14 cellular contexts compared by ENCODE assay signal in the genomic region with DNA sequence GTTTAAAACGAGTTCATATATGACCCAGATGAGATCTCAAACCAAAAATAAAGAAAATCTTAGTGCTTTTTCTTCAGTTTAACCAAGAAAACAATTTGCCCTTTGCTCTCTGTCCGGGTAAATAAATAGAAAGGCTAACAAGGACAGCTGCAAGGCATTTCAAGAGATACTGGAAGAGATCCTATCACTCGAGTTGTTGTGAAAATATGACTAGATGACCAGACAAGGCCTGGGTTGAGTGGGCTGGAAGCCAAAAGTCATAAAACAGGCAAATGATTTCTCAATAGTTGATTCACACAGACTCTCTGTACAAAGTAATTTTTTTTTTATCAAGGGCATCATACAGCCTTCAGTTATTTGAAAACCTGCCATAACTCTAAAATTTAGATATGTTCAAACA. TPM values are rescaled to one million over a fixed set of nuclear protein-coding genes. Genes with fewer than 3 reads are reported as not detected.
DNase-seq lines count a peak whose midpoint lies in the region; ATAC-seq and TF ChIP-seq lines count a peak whose summit lies in the region.
"Had no signal": no experiment of that assay in that cellular context is flagged by ENCODE, and none has a peak within 500 bp of the region (broad histone marks: within the 10 kb centered on the region; RNA-seq: fewer than 3 reads in every experiment).

No MANE protein-coding gene starts in this region.

- H3K36me3 ChIP-seq in colonic mucosa (no peaks in the 10 kb centered on the region), endodermal cell (ENCODE audit: control insufficient read depth, insufficient read depth, low read length) (no peaks in the 10 kb centered on the region)
- H3K36me3 ChIP-seq: esophagus muscularis mucosa had no signal

- H3K4me3 ChIP-seq in colonic mucosa (no peak overlapping the region), endodermal cell (ENCODE audit: low read length) (no peak overlapping the region)
- H3K4me3 ChIP-seq: esophagus muscularis mucosa had no signal

- H3K36me3 Mint-ChIP-seq in activated CD8-positive, alpha-beta T cell treated with anti-CD3 and anti-CD28 coated beads for 36 hours (ENCODE audit: low read depth), result no peaks in the 10 kb centered on the region
- H3K36me3 Mint-ChIP-seq in endodermal cell (ENCODE audit: low read depth), result no peaks in the 10 kb centered on the region
- H3K36me3 Mint-ChIP-seq: CD4-positive, alpha-beta memory T cell had no signal

- H3K27ac ChIP-seq in colonic mucosa (no peak overlapping the region), endodermal cell (ENCODE audit: low read depth, low read length) (no peak overlapping the region)
- H3K27ac ChIP-seq: esophagus muscularis mucosa had no signal

- no peaks in the 10 kb centered on the region for H3K4me1 Mint-ChIP-seq in activated CD8-positive, alpha-beta T cell treated with anti-CD3 and anti-CD28 coated beads for 36 hours (ENCODE audit: low read depth)
- no peaks in the 10 kb centered on the region for H3K4me1 Mint-ChIP-seq in endodermal cell
- H3K4me1 Mint-ChIP-seq: CD4-positive, alpha-beta memory T cell had no signal

- H3K9ac ChIP-seq in colonic mucosa (ENCODE audit: low read depth in 2 of 2, low read length in 2 of 2) (no peak overlapping the region), endodermal cell (ENCODE audit: extremely low read depth, low read length, poor library complexity, severe bottlenecking) (no peak overlapping the region)

- H3K4me1 ChIP-seq in colonic mucosa (no peaks in the 10 kb centered on the region), endodermal cell (ENCODE audit: control insufficient read depth, insufficient read depth, low read length) (no peaks in the 10 kb centered on the region)
- H3K4me1 ChIP-seq: esophagus muscularis mucosa had no signal

- DNase-seq in GOT3 (lab: John Stamatoyannopoulos, UW) (peak; percentile 78), NCI-H226 (peak; percentile 10), colonic mucosa (peak; percentile 31), renal cortical epithelial cell (ENCODE audit: low read depth) (peak; percentile 83), endodermal cell (no peak)
- DNase-seq in activated CD8-positive, alpha-beta T cell treated with anti-CD3 and anti-CD28 coated beads for 36 hours, result no peak
- DNase-seq: activated CD8-positive, alpha-beta memory T cell treated with anti-CD3 and anti-CD28 coated beads for 24 hours; amniotic stem cell; CD4-positive, alpha-beta memory T cell; NCI-H524 treated with DMSO at 0.1 percent for 48 hours had no signal

- POLR2A ChIA-PET in activated CD8-positive, alpha-beta T cell treated with anti-CD3 and anti-CD28 coated beads for 36 hours (lab: Charles Lee), result no interaction called here

- no peak overlapping the region for H3K4me3 Mint-ChIP-seq in activated CD8-positive, alpha-beta T cell treated with anti-CD3 and anti-CD28 coated beads for 36 hours
- H3K4me3 Mint-ChIP-seq in endodermal cell, result no peak overlapping the region
- H3K4me3 Mint-ChIP-seq: CD4-positive, alpha-beta memory T cell had no signal

- H3K9me3 ChIP-seq in colonic mucosa (no peaks in the 10 kb centered on the region), endodermal cell (ENCODE audit: control insufficient read depth, low read length) (no peaks in the 10 kb centered on the region)
- H3K9me3 ChIP-seq: esophagus muscularis mucosa had no signal

- H3K27me3 ChIP-seq in colonic mucosa, result no peaks in the 10 kb centered on the region
- peaks cover 9% of the 10 kb centered on the region for H3K27me3 ChIP-seq in endodermal cell (ENCODE audit: control insufficient read depth, insufficient read depth, low read length, poor library complexity, severe bottlenecking)
- H3K27me3 ChIP-seq: esophagus muscularis mucosa had no signal

- ATAC-seq in activated CD8-positive, alpha-beta T cell treated with anti-CD3 and anti-CD28 coated beads for 36 hours, result no peak
- ATAC-seq in GM21717 (IDR thresholded peaks at IDR 0.05; ENCODE audit: unreplicated experiment) (no peak), HG02884 (IDR thresholded peaks at IDR 0.05; ENCODE audit: unreplicated experiment) (no peak)

- H3K27me3 Mint-ChIP-seq in activated CD8-positive, alpha-beta T cell treated with anti-CD3 and anti-CD28 coated beads for 36 hours, result no peaks in the 10 kb centered on the region
- H3K27me3 Mint-ChIP-seq in endodermal cell (ENCODE audit: insufficient read depth), result peaks cover 3% of the 10 kb centered on the region
- H3K27me3 Mint-ChIP-seq: CD4-positive, alpha-beta memory T cell had no signal

- peaks cover 1% of the 10 kb centered on the region for H3K9me3 Mint-ChIP-seq in activated CD8-positive, alpha-beta T cell treated with anti-CD3 and anti-CD28 coated beads for 36 hours
- H3K9me3 Mint-ChIP-seq in endodermal cell, result no peaks in the 10 kb centered on the region

- CTCF ChIA-PET in activated CD8-positive, alpha-beta T cell treated with anti-CD3 and anti-CD28 coated beads for 36 hours (lab: Charles Lee), result no interaction called here

- intact Hi-C loops in colonic mucosa (cut with DNase I), result no loop called here
- intact Hi-C loops in activated CD8-positive, alpha-beta T cell treated with anti-CD3 and anti-CD28 coated beads for 36 hours (cut with micrococcal nuclease), result no loop called here

- no peak overlapping the region for H3K27ac Mint-ChIP-seq in activated CD8-positive, alpha-beta T cell treated with anti-CD3 and anti-CD28 coated beads for 36 hours
- no peak overlapping the region for H3K27ac Mint-ChIP-seq in endodermal cell
- H3K27ac Mint-ChIP-seq: CD4-positive, alpha-beta memory T cell had no signal

- 75 to 77% methylated on average over 3 of the region's 3 CpGs for WGBS in endodermal cell (ENCODE audit: insufficient coverage in 1 of 2, insufficient read length in 1 of 2), 2 experiments

- TF ChIP-seq CTCF in colonic mucosa (IDR thresholded peaks at IDR 0.05), result no peak
- no peak for TF ChIP-seq CTCF in activated CD8-positive, alpha-beta T cell treated with anti-CD3 and anti-CD28 coated beads for 36 hours (IDR thresholded peaks at IDR 0.05)
- no peak for TF ChIP-seq CTCF in endodermal cell (conservative IDR thresholded peaks at IDR 0.05)

RNA-seq across cellular contexts. Expression of gene AVPR1A, which starts 55.9 kb away (rescaled TPM):
- total RNA-seq in colonic mucosa (under 1 TPM; 0.17 to 0.37 TPM), renal cortical epithelial cell (0.05 and 0.69 TPM in 2 replicates), endodermal cell (not detected)
- not detected for total RNA-seq in activated CD8-positive, alpha-beta T cell treated with anti-CD3 and anti-CD28 coated beads for 36 hours
- polyA plus RNA-seq in endodermal cell (2013, experiment 1 of 2), result 0.04 TPM
- 0.08 TPM for polyA plus RNA-seq in endodermal cell (2013, experiment 2 of 2)
- total RNA-seq: CD4-positive, alpha-beta memory T cell; T-helper 1 cell treated with Interleukin-12 subunit alpha and Interleukin-12 subunit beta and Interleukin-4 antibody, amounts not matched to agents 30 ng/mL and 1 ng/mL, for 36 hours had no signal
- polyA plus RNA-seq: CD4-positive, alpha-beta memory T cell had no signal

Comparison
In these comparisons a context has a peak if more than half of its experiments do, and no peak if none do; other contexts are left out.
1. DNase-seq: peak in GOT3 (single experiment), NCI-H226 (single experiment), colonic mucosa (single experiment) and renal cortical epithelial cell (single experiment); none in activated CD8-positive, alpha-beta T cell treated with anti-CD3 and anti-CD28 coated beads for 36 hours (single experiment) and endodermal cell (single experiment).